In the genomic region with DNA sequence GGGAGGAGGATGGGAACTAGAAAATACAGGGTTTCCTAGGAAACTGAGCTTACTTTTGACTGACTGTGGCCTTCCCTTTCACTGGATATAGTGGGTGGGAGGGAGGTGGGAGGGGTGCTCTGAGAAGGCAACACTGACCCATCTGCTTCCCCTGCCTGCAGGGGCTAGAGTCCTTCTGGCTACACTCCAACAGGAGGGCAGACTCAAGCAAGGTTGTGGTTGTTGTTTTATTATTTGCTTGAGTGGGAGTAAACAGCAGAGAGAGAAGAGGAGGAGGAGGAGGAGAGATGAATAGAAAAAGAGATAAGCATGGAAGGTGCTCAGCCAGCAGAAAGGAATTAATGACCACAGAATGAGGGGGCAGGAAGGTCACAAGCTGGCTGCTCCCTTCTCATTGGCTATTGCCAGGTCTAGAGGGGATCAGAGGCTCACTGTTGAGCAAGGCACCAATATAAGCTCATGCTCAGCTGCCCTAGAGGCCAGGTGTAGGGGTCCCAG, we compare ENCODE assay signal across 14 cellular contexts.
DNase-seq lines count a peak whose midpoint lies in the region; ATAC-seq and TF ChIP-seq lines count a peak whose summit lies in the region.
"Had no signal": no experiment of that assay in that cellular context is flagged by ENCODE, and none has a peak within 500 bp of the region (broad histone marks: within the 10 kb centered on the region; RNA-seq: fewer than 3 reads in every experiment).

No MANE protein-coding gene starts in this region.

- intact Hi-C loops in dorsolateral prefrontal cortex (cut with DNase I), result no loop called here

- peak overlapping the region in 1 of 59 donors; percentile 33 for H3K4me3 ChIP-seq in dorsolateral prefrontal cortex

- DNase-seq in NCI-H2227 (lab: John Stamatoyannopoulos, UW; ENCODE audit: unreplicated experiment) (peak; percentile 49), dorsolateral prefrontal cortex (no peak), renal cortical epithelial cell (ENCODE audit: low read depth) (peak; percentile 80)
- DNase-seq: activated CD4-positive, alpha-beta T cell treated with anti-CD3 and anti-CD28 coated beads, Interleukin-2, amount 10 ng/mL, durations not matched to agents 24 days and 14 days; activated T-cell treated with anti-CD3 and anti-CD28 coated beads, Interleukin-2, amount 50 U/mL, for 24 hours; C1 segment of cervical spinal cord; cortex of kidney; GDM1; H7; stimulated activated naive CD4-positive, alpha-beta T cell treated with Interleukin-2 at 50 U/mL for 16 hours had no signal

- peak overlapping the region in 43 of 59 donors; percentile 3 to 77 (median 53) for H3K27ac ChIP-seq in dorsolateral prefrontal cortex

- ATAC-seq in HG03442 (IDR thresholded peaks at IDR 0.05; ENCODE audit: unreplicated experiment) (peak; percentile 59), HG03432 (IDR thresholded peaks at IDR 0.05; ENCODE audit: unreplicated experiment) (no peak), HG03280 (IDR thresholded peaks at IDR 0.05; ENCODE audit: unreplicated experiment) (no peak), HG02970 (IDR thresholded peaks at IDR 0.05; ENCODE audit: low FRiP score, unreplicated experiment) (no peak)

- no peaks in the 10 kb centered on the region for H3K27me3 ChIP-seq in dorsolateral prefrontal cortex

- TF ChIP-seq CTCF in dorsolateral prefrontal cortex (IDR thresholded peaks at IDR 0.05 in 54 of 56, conservative IDR thresholded peaks at IDR 0.05 in 2 of 56; ENCODE audit: low read depth in 1 of 56, partially characterized antibody in 56 of 56), result no peak

Comparison
In these comparisons a context has a peak if more than half of its experiments do, and no peak if none do; other contexts are left out.
1. DNase-seq: peak in NCI-H2227 (single experiment) and renal cortical epithelial cell (single experiment); none in dorsolateral prefrontal cortex (0 of 10).